8 cellular contexts compared by ENCODE assay signal in the genomic region with DNA sequence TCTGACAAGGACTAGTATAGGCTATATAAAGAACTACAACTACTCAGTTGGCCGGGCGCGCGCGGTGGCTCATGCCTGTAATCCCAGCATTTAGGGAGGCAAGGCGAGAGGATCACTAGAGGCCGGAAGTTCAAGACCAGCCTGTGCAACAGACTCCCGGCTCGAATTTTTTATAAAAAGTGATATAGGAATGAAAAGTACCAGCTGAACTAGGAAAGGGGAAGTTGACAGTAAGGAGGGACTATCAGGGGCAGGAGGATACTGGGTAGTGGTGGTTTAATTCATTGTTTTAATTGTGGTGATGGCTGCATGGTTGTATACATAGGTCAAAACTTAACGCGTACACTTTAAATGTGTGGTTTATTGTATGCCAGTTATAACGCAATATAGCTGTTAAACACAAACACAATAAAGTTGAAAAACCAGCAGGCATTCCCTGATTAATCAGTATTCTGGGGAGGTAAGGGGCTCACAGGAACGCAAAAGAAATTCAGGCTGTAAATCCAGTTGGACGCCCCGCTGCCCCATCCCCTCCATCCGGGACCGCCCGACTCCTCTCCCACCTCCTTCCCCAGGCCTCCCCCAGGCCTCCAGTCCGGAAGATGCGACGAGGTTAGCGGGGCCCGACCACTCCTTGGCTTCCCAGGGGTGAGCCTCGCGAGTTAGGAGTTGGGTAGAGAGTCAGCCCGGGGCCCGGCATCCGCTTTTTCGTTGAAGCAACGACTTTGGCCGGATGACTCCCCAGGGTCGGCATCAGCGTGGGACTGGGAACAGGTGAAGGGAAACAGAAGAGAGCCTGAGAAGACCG. TPM values are rescaled to one million over a fixed set of nuclear protein-coding genes. Genes with fewer than 3 reads are reported as not detected.
DNase-seq lines count a peak whose midpoint lies in the region; ATAC-seq and TF ChIP-seq lines count a peak whose summit lies in the region.

No MANE protein-coding gene starts in this region.

- peak in 1 of 3 donors; percentile 30 for TF ChIP-seq POLR2A in spleen (IDR thresholded peaks at IDR 0.05)

- DNase-seq in GF-D8 (lab: John Stamatoyannopoulos, UW) (peak; percentile 59), SK-MEL-5 (ENCODE audit: low read depth, low spot score) (peak; percentile 72), anterior cingulate cortex (lab: John Stamatoyannopoulos, UW) (peak in 46 of 58 donors; percentile 7 to 98 (median 86)), spleen (peak; percentile 94), GM10266 (ENCODE audit: extremely low spot score) (no peak)
- DNase-seq in Jurkat, Clone E6-1 (ENCODE audit: low read depth, low spot score) = no peak

- H3K9ac ChIP-seq in iPS-18a (ENCODE audit: low read length) = peak overlapping the region; percentile 94

- 6 to 17% (median 9%) methylated on average over 26 to 34 of the region's 34 CpGs for WGBS in spleen, 5 donors

- H3K36me3 ChIP-seq in iPS-18a (ENCODE audit: control insufficient read depth, low read depth, low read length) (peaks cover 5% of the 10 kb centered on the region), spleen (peaks cover 0 to 11% (median 2%) of the 10 kb centered on the region in 6 donors)

- peak; percentile 65 for ATAC-seq in GM21717 (IDR thresholded peaks at IDR 0.05; ENCODE audit: unreplicated experiment)

- no peaks in the 10 kb centered on the region for H3K27me3 ChIP-seq in iPS-18a (ENCODE audit: control insufficient read depth, insufficient read depth, low read length)
- H3K27me3 ChIP-seq in spleen (replicated peaks in 1 of 7) = no peaks in the 10 kb centered on the region

- in situ Hi-C loops in SK-MEL-5 (cut with HindIII; ENCODE audit: low pct_unique_long_range_greater_than_20kb, low sequenced_read_pairs) = no loop called here

- H3K4me1 ChIP-seq in iPS-18a (ENCODE audit: control insufficient read depth, low read depth, low read length) = peaks cover 7% of the 10 kb centered on the region
- peaks cover 14 to 45% (median 30%) of the 10 kb centered on the region in 6 donors for H3K4me1 ChIP-seq in spleen

- peak overlapping the region; percentile 74 for H3K4me3 ChIP-seq in Jurkat, Clone E6-1 (ENCODE audit: low read length)
- H3K4me3 ChIP-seq in iPS-18a (ENCODE audit: low read length) = peak overlapping the region; percentile 97
- peak overlapping the region; percentile 67 to 100 (median 99) for H3K4me3 ChIP-seq in spleen

- TF ChIP-seq CTCF in spleen (IDR thresholded peaks at IDR 0.05 in 8 of 11, conservative IDR thresholded peaks at IDR 0.05 in 3 of 11) (no peak), GM10266 (IDR thresholded peaks at IDR 0.05; ENCODE audit: control insufficient read depth, insufficient read depth, low read depth, missing control alignments) (no peak)

- H3K27ac ChIP-seq in iPS-18a (ENCODE audit: low read length) (peak overlapping the region; percentile 85), spleen (peak overlapping the region; percentile 89 to 96 (median 92))

- H3K9me3 ChIP-seq in iPS-18a (ENCODE audit: control insufficient read depth, low read depth, low read length) (no peaks in the 10 kb centered on the region), spleen (no peaks in the 10 kb centered on the region)

- intact Hi-C loops in spleen (cut with DNase I; ENCODE audit: low total_unique reads) = no loop called here

RNA-seq across cellular contexts. Expression of gene POLR1B, which starts 0.7 kb away (rescaled TPM):
- 26.9 TPM for polyA plus RNA-seq in Jurkat, Clone E6-1 (2012; ENCODE audit: insufficient read depth, insufficient read length)
- total RNA-seq in SK-MEL-5 (2014; rRNA removed; shearing (Covaris generic)) = 30.8 and 32.0 TPM in 2 replicates
- polyA plus RNA-seq in SK-MEL-5 (2015; cell fraction: cytosol; rRNA removed) = 27.4 and 29.5 TPM in 2 replicates
- 35.4 and 60.2 TPM in 2 replicates for polyA plus RNA-seq in SK-MEL-5 (2015; cell fraction: nucleus; rRNA removed)
- 10 to 100 TPM; 17.4 to 31.8 (median 19.4) TPM for total RNA-seq in spleen
- 1 to 10 TPM; 4.9 to 9.1 (median 7.2) TPM for polyA plus RNA-seq in spleen

RNA-seq across cellular contexts. Expression of gene CHCHD5, which starts 42.9 kb away (rescaled TPM):
- not detected for polyA plus RNA-seq in Jurkat, Clone E6-1 (2012; ENCODE audit: insufficient read depth, insufficient read length)
- 17.0 and 25.2 TPM in 2 replicates for total RNA-seq in SK-MEL-5 (2014; rRNA removed; shearing (Covaris generic))
- polyA plus RNA-seq in SK-MEL-5 (2015; cell fraction: cytosol; rRNA removed) = 47.6 and 53.3 TPM in 2 replicates
- polyA plus RNA-seq in SK-MEL-5 (2015; cell fraction: nucleus; rRNA removed) = 3.9 and 14.6 TPM in 2 replicates
- 10 to 100 TPM; 11.9 to 22.4 (median 16.1) TPM for total RNA-seq in spleen
- 10 to 100 TPM; 21.5 to 34.8 (median 31.9) TPM for polyA plus RNA-seq in spleen

RNA-seq across cellular contexts. Expression of gene TTL, which starts 59.6 kb away (rescaled TPM):
- polyA plus RNA-seq in Jurkat, Clone E6-1 (2012; ENCODE audit: insufficient read depth, insufficient read length) = 31.1 TPM
- total RNA-seq in SK-MEL-5 (2014; rRNA removed; shearing (Covaris generic)) = 66.6 and 72.3 TPM in 2 replicates
- 50.3 and 80.2 TPM in 2 replicates for polyA plus RNA-seq in SK-MEL-5 (2015; cell fraction: cytosol; rRNA removed)
- 100 and 109 TPM in 2 replicates for polyA plus RNA-seq in SK-MEL-5 (2015; cell fraction: nucleus; rRNA removed)
- total RNA-seq in spleen = 10 to 100 TPM; 17.6 to 29.8 (median 27.1) TPM
- polyA plus RNA-seq in spleen = 10 to 100 TPM in 1 of 3 donors, 1 to 10 TPM in 2; 8.1 to 12.7 (median 9.1) TPM

Comparison
In these comparisons a context has a peak if more than half of its experiments do, and no peak if none do; other contexts are left out.
1. DNase-seq: peak in GF-D8 (single experiment), SK-MEL-5 (single experiment), anterior cingulate cortex (46 of 58) and spleen (single experiment); none in Jurkat, Clone E6-1 (single experiment) and GM10266 (single experiment).
2. Peak in every context shown above with its lines, with median percentiles within 50 percentile points of each other: H3K4me3 ChIP-seq.